Comparison of ENCODE assay signal across 26 cellular contexts in the genomic region with DNA sequence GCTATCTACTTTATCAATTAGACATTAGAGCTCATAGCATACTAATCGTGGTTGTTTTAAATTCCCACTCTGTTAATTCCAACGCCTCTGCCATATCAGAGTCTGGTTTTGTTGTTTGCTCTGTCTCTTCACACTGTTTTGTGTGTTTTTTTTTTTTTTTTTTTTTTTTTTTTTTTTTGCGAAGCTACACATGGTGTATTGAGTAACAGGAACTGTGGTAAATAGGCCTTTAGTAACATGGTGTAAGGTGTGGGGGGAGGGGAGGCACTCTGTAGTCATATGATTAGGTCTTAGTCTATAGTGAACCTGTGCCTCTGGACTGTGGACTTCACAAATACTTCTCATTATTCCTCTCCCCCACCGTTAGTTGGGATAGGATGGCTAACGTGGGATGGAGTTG.
A peak's percentile ranks its signal among the peaks of the same experiment; 100 is the strongest.
DNase-seq lines count a peak whose midpoint lies in the region; ATAC-seq and TF ChIP-seq lines count a peak whose summit lies in the region.
"Had no signal": no experiment of that assay in that cellular context is flagged by ENCODE, and none has a peak within 500 bp of the region (broad histone marks: within the 10 kb centered on the region; RNA-seq: fewer than 3 reads in every experiment).

No MANE protein-coding gene starts in this region.

- no peaks in the 10 kb centered on the region for H3K36me3 Mint-ChIP-seq in activated CD8-positive, alpha-beta memory T cell treated with anti-CD3 and anti-CD28 coated beads, Interleukin-2, amount 10 ng/mL, durations not matched to agents 7 days and 5 days

- no peak overlapping the region for H3K4me3 Mint-ChIP-seq in activated CD8-positive, alpha-beta memory T cell treated with anti-CD3 and anti-CD28 coated beads, Interleukin-2, amount 10 ng/mL, durations not matched to agents 7 days and 5 days
- H3K4me3 Mint-ChIP-seq: CD4-positive, alpha-beta memory T cell; HFFc6 had no signal

- H3K4me1 Mint-ChIP-seq in activated CD8-positive, alpha-beta memory T cell treated with anti-CD3 and anti-CD28 coated beads, Interleukin-2, amount 10 ng/mL, durations not matched to agents 7 days and 5 days, result no peaks in the 10 kb centered on the region

- no peak overlapping the region for H3K4me3 ChIP-seq in AG10803 (ENCODE audit: low read length)
- H3K4me3 ChIP-seq in fibroblast of pulmonary artery (replicated peaks; ENCODE audit: low read depth, low read length), result no peak overlapping the region
- H3K4me3 ChIP-seq: A549, HAP-1, PC-9, SJSA1 had no signal

- no peak overlapping the region for H3K27ac Mint-ChIP-seq in activated CD8-positive, alpha-beta memory T cell treated with anti-CD3 and anti-CD28 coated beads, Interleukin-2, amount 10 ng/mL, durations not matched to agents 7 days and 5 days
- H3K27ac Mint-ChIP-seq: CD4-positive, alpha-beta memory T cell; HFFc6 had no signal

- DNase-seq in AG10803 (ENCODE audit: low read depth) (peak; percentile 5), HuH-7 (ENCODE audit: low spot score) (peak; percentile 13), SKM-1 (lab: John Stamatoyannopoulos, UW; ENCODE audit: unreplicated experiment) (peak; percentile 19), fibroblast of pulmonary artery (ENCODE audit: low read depth) (peak; percentile 5), RKO (ENCODE audit: low spot score) (no peak)
- no peak for DNase-seq in activated CD8-positive, alpha-beta memory T cell treated with anti-CD3 and anti-CD28 coated beads, Interleukin-2, amount 10 ng/mL, durations not matched to agents 7 days and 5 days
- DNase-seq: C1 segment of cervical spinal cord; CD4-positive, alpha-beta memory T cell; COR-L47; DMS79; GF-D8; GOT3; HFFc6; NCI-H1048; NCI-H1417; NCI-H1694; NCI-H2029 treated with DMSO at 0.1 percent for 48 hours; NCI-H2227 treated with DMSO at 0.1 percent for 48 hours; NCI-H510A; PC-9; Right ventricle myocardium superior; RPMI8226 had no signal

- H3K9me3 Mint-ChIP-seq in activated CD8-positive, alpha-beta memory T cell treated with anti-CD3 and anti-CD28 coated beads, Interleukin-2, amount 10 ng/mL, durations not matched to agents 7 days and 5 days (ENCODE audit: low read depth), result peaks cover 4% of the 10 kb centered on the region
- H3K9me3 Mint-ChIP-seq: HFFc6 had no signal

- no peak for ATAC-seq in HG03135 (IDR thresholded peaks at IDR 0.05; ENCODE audit: unreplicated experiment)
- ATAC-seq in activated CD8-positive, alpha-beta memory T cell treated with anti-CD3 and anti-CD28 coated beads, Interleukin-2, amount 10 ng/mL, durations not matched to agents 7 days and 5 days, result no peak
- ATAC-seq: A549 had no signal

- H3K27me3 Mint-ChIP-seq in activated CD8-positive, alpha-beta memory T cell treated with anti-CD3 and anti-CD28 coated beads, Interleukin-2, amount 10 ng/mL, durations not matched to agents 7 days and 5 days, result no peaks in the 10 kb centered on the region
- H3K27me3 Mint-ChIP-seq: CD4-positive, alpha-beta memory T cell had no signal

- TF ChIP-seq CTCF in AG10803 (conservative IDR thresholded peaks at IDR 0.05; ENCODE audit: low read length) (no peak), fibroblast of pulmonary artery (IDR thresholded peaks at IDR 0.05; ENCODE audit: low read length, missing control alignments) (no peak)

- CTCF ChIA-PET in activated CD8-positive, alpha-beta memory T cell treated with anti-CD3 and anti-CD28 coated beads, Interleukin-2, amount 10 ng/mL, durations not matched to agents 7 days and 5 days (lab: Charles Lee), result no interaction called here

Comparison
In these comparisons a context has a peak if more than half of its experiments do, and no peak if none do; other contexts are left out.
1. DNase-seq: peak in AG10803 (single experiment), HuH-7 (single experiment), SKM-1 (single experiment) and fibroblast of pulmonary artery (single experiment); none in RKO (single experiment) and activated CD8-positive, alpha-beta memory T cell treated with anti-CD3 and anti-CD28 coated beads, Interleukin-2, amount 10 ng/mL, durations not matched to agents 7 days and 5 days (single experiment).